9 cellular contexts compared by ENCODE assay signal in genomic region chr5:76145945-76146344, GRCh38.
DNase-seq lines count a peak whose midpoint lies in the region; ATAC-seq, FAIRE-seq and TF ChIP-seq lines count a peak whose summit lies in the region.
"Had no signal": no experiment of that assay in that cellular context is flagged by ENCODE, and none has a peak within 500 bp of the region (broad histone marks: within the 10 kb centered on the region; RNA-seq: fewer than 3 reads in every experiment).

No MANE protein-coding gene starts in this region.

- FAIRE-seq in HepG2 (lab: Jason Lieb, UNC): no peak
- no peak for FAIRE-seq in HTR-8/SVneo (lab: Jason Lieb, UNC)

- H3K9me2 ChIP-seq in Karpas-422 (replicated peaks; ENCODE audit: insufficient read depth, low read length): no peaks in the 10 kb centered on the region

- TF ChIP-seq POLR2A in HepG2 (IDR thresholded peaks at IDR 0.05; ENCODE audit: insufficient read depth in 1 of 2, low read depth in 2 of 2, low read length in 2 of 2) (no peak), right lobe of liver (IDR thresholded peaks at IDR 0.05) (no peak), esophagus muscularis mucosa (IDR thresholded peaks at IDR 0.05; ENCODE audit: low read depth) (no peak)

- H3K27ac ChIP-seq in HepG2 (ENCODE audit: extremely low read length, insufficient read depth, low read length): no peak overlapping the region
- H3K27ac ChIP-seq in right lobe of liver: no peak overlapping the region
- no peak overlapping the region for H3K27ac ChIP-seq in Karpas-422 (ENCODE audit: low read length)
- H3K27ac ChIP-seq in esophagus muscularis mucosa (replicated peaks in 1 of 4): no peak overlapping the region
- H3K27ac ChIP-seq: SK-N-MC had no signal

- H3K4me3 ChIP-seq in HepG2 (replicated peaks in 1 of 3; ENCODE audit: insufficient read depth in 1 of 3, low read depth in 2 of 3, low read length in 3 of 3): no peak overlapping the region
- H3K4me3 ChIP-seq in right lobe of liver: no peak overlapping the region
- no peak overlapping the region for H3K4me3 ChIP-seq in Karpas-422 (ENCODE audit: low read length)
- H3K4me3 ChIP-seq in astrocyte of the cerebellum (ENCODE audit: low read depth, low read length): no peak overlapping the region
- H3K4me3 ChIP-seq in esophagus muscularis mucosa: no peak overlapping the region
- H3K4me3 ChIP-seq: SK-N-MC had no signal

- H3K4me2 ChIP-seq in HepG2 (ENCODE audit: low read depth, low read length) (no peak overlapping the region), Karpas-422 (ENCODE audit: low read depth, low read length, poor library complexity, severe bottlenecking) (no peak overlapping the region)

- POLR2A ChIA-PET in HepG2 (lab: Yijun Ruan, JAX): interaction anchor here (0.7 kb wide), 1 partner anchor 28 kb away, joined by 4 read pairs; no protein-coding TSS in a partner anchor

- intact Hi-C loops in HepG2 (cut with micrococcal nuclease; ENCODE audit: unreplicated experiment) (loop anchor here (2.0 kb wide), 1 partner anchor 111 kb away; no protein-coding TSS in a partner anchor), right lobe of liver (cut with DNase I) (no loop called here), esophagus muscularis mucosa (cut with DNase I) (no loop called here)

- BruUV-seq in HepG2 (replicated peaks; lab: Mats Ljungman, UMichigan): no TSS peak

- H4K20me1 ChIP-seq in HepG2 (ENCODE audit: insufficient read depth, low read length): no peaks in the 10 kb centered on the region
- no peaks in the 10 kb centered on the region for H4K20me1 ChIP-seq in Karpas-422 (ENCODE audit: insufficient read depth, low read depth, low read length)

- ATAC-seq in HepG2 (peak; percentile 80), right lobe of liver (no peak)

- H3K4me1 ChIP-seq in HepG2 (ENCODE audit: insufficient read depth, low read length) (no peaks in the 10 kb centered on the region), right lobe of liver (no peaks in the 10 kb centered on the region), Karpas-422 (ENCODE audit: low read length) (no peaks in the 10 kb centered on the region), esophagus muscularis mucosa (no peaks in the 10 kb centered on the region)

- TF ChIP-seq CTCF in HepG2 (CRISPR knock-in tag; IDR thresholded peaks at IDR 0.05) (peak; percentile 56), right lobe of liver (IDR thresholded peaks at IDR 0.05) (peak in 2 of 4 donors; percentile 5 to 19), astrocyte of the cerebellum (IDR thresholded peaks at IDR 0.05; ENCODE audit: low read depth, low read length, missing control alignments) (no peak), esophagus muscularis mucosa (IDR thresholded peaks at IDR 0.05) (no peak)

- no peak for TF ChIP-seq RAD21 in HepG2 (CRISPR knock-in tag; IDR thresholded peaks at IDR 0.05)

- H2AFZ ChIP-seq in HepG2 (ENCODE audit: low read length): no peak overlapping the region
- H2AFZ ChIP-seq in Karpas-422 (ENCODE audit: low read length): no peak overlapping the region

- no peaks in the 10 kb centered on the region for H3K9me3 ChIP-seq in HepG2 (ENCODE audit: low read length)
- no peaks in the 10 kb centered on the region for H3K9me3 ChIP-seq in right lobe of liver
- no peaks in the 10 kb centered on the region for H3K9me3 ChIP-seq in Karpas-422 (ENCODE audit: low read length)
- H3K9me3 ChIP-seq in esophagus muscularis mucosa: no peaks in the 10 kb centered on the region

- DNase-seq in HepG2 (ENCODE audit: low spot score) (peak; percentile 16), right lobe of liver (no peak), Karpas-422 (peak; percentile 67), astrocyte of the cerebellum (ENCODE audit: low read depth) (peak; percentile 0), renal cortical epithelial cell (ENCODE audit: low read depth) (peak; percentile 7), CD1c-positive myeloid dendritic cell (ENCODE audit: extremely low spot score) (no peak), HTR-8/SVneo (ENCODE audit: insufficient read length, low spot score) (no peak), esophagus muscularis mucosa (ENCODE audit: extremely low spot score) (no peak)

- H3K79me2 ChIP-seq in HepG2 (ENCODE audit: insufficient read depth, low read length) (no peaks in the 10 kb centered on the region), Karpas-422 (ENCODE audit: low read length) (no peaks in the 10 kb centered on the region)

- TF ChIP-seq EP300 in HepG2 (IDR thresholded peaks at IDR 0.05; ENCODE audit: low read depth in 2 of 2, low read length in 2 of 2) (no peak), HepG2 (CRISPR knock-in tag; IDR thresholded peaks at IDR 0.05; ENCODE audit: borderline replicate concordance) (no peak), esophagus muscularis mucosa (IDR thresholded peaks at IDR 0.05) (no peak)

- H3K9ac ChIP-seq in HepG2 (ENCODE audit: insufficient read depth, low read depth, low read length): no peak overlapping the region
- no peak overlapping the region for H3K9ac ChIP-seq in Karpas-422 (ENCODE audit: low read length)

- in situ Hi-C loops in HepG2 (cut with HindIII; ENCODE audit: extremely low pct_ligation_motif_present, low pct_unique_long_range_greater_than_20kb) (no loop called here), astrocyte of the cerebellum (cut with HindIII; ENCODE audit: low sequenced_read_pairs) (no loop called here)

- no peaks in the 10 kb centered on the region for H3K36me3 ChIP-seq in HepG2 (replicated peaks in 1 of 2; ENCODE audit: control insufficient read depth in 1 of 2, insufficient read depth in 2 of 2, low read length in 2 of 2)
- no peaks in the 10 kb centered on the region for H3K36me3 ChIP-seq in right lobe of liver
- H3K36me3 ChIP-seq in Karpas-422 (ENCODE audit: insufficient read depth, low read length): no peaks in the 10 kb centered on the region
- no peaks in the 10 kb centered on the region for H3K36me3 ChIP-seq in esophagus muscularis mucosa

- H3K27me3 ChIP-seq in HepG2 (ENCODE audit: control insufficient read depth in 1 of 2, insufficient read depth in 2 of 2, low read length in 2 of 2): no peaks in the 10 kb centered on the region
- no peaks in the 10 kb centered on the region for H3K27me3 ChIP-seq in right lobe of liver
- H3K27me3 ChIP-seq in Karpas-422 (ENCODE audit: low read length): no peaks in the 10 kb centered on the region
- H3K27me3 ChIP-seq in esophagus muscularis mucosa: no peaks in the 10 kb centered on the region

- CTCF ChIA-PET in HepG2 (lab: Yijun Ruan, JAX; ENCODE audit: low intra/inter-chr PET ratio, low total read pairs): interaction anchor here (0.7 kb wide), 1 partner anchor 111 kb away, joined by 3 read pairs; no protein-coding TSS in a partner anchor

- whole genome bisulfite sequencing in HepG2 (ENCODE audit: low lambda C conversion rate): 26% methylated on average over 5 of the region's 5 CpGs
- WGBS in right lobe of liver (ENCODE audit: insufficient coverage, low coverage, low lambda C conversion rate, missing lambda C conversion rate): 45% methylated on average over 4 of the region's 5 CpGs
- WGBS in esophagus muscularis mucosa: 85% methylated on average over 5 of the region's 5 CpGs

TF ChIP-seq in HepG2, 621 proteins besides CTCF, POLR2A, EP300 and RAD21:
- TF ChIP-seq SMC3 (IDR thresholded peaks at IDR 0.05; ENCODE audit: low read length) (peak; percentile 23; the same call in 1 of the 2 replicates), PRPF4 (IDR thresholded peaks at IDR 0.05; ENCODE audit: low read depth, low read length, poor library complexity, severe bottlenecking) (no peak)

Comparison
In these comparisons a context has a peak if more than half of its experiments do, and no peak if none do; other contexts are left out.
1. DNase-seq: peak in HepG2 (single experiment), Karpas-422 (single experiment), astrocyte of the cerebellum (single experiment) and renal cortical epithelial cell (single experiment); none in right lobe of liver (0 of 3), CD1c-positive myeloid dendritic cell (single experiment), HTR-8/SVneo (single experiment) and esophagus muscularis mucosa (single experiment).